ENCODE assay signal across 9 cellular contexts in the genomic region with DNA sequence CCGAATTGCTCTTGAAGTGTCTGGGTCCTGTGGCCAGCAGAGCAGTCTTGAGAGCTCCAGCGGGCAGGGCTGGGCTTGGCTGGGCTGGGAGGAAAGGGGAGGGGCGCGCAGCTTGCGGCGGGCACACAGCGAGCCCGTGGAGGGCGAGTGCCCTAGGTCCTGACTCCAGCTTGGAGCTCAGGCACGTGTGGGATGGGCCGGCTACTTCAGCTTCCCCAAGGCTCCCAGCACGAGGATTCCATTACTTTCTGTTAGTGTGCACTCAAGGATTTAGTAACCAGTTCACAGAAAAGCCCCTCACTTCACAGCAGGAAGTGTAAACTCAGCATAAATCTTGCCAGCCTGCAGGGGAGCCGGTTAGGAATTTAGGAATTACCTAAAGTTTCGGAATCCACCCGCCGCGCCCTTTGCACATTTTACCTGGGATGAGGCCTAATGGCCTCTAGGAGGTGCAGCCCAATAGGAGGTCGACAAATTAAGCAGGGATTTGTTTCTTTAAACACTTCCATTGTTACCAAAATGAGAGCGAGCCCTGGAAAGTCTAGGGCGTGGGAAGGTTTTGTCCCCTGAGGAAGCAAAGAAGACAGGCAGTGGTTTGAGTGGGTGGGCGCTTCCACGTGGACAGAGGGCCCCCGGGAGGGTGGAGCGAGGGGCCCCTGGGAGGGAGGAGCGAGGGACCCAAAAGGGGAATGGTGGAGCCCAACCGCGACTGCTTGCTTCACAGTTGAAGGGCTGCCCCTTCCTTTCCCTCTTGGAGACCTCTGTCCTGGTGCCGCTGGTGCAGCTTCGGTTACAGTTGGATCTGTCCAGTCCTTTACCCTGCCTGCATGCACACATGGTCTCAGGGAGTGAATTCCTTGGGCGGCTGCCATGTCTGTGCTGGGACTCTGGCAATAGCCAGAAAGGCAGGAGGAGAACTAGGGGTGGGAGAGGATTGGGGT.
A peak's percentile ranks its signal among the peaks of the same experiment; 100 is the strongest.
DNase-seq lines count a peak whose midpoint lies in the region; ATAC-seq and TF ChIP-seq lines count a peak whose summit lies in the region.
"Had no signal": no experiment of that assay in that cellular context is flagged by ENCODE, and none has a peak within 500 bp of the region (broad histone marks: within the 10 kb centered on the region; RNA-seq: fewer than 3 reads in every experiment).

No MANE protein-coding gene starts in this region.

- H3K27me3 Mint-ChIP-seq in activated CD4-positive, alpha-beta T cell treated with anti-CD3 and anti-CD28 coated beads for 36 hours: no peaks in the 10 kb centered on the region

- H3K27ac Mint-ChIP-seq in activated CD4-positive, alpha-beta T cell treated with anti-CD3 and anti-CD28 coated beads for 36 hours: no peak overlapping the region

- TF ChIP-seq CTCF in ascending aorta (IDR thresholded peaks at IDR 0.05) (peak in 1 of 3 experiments; percentile 35), retinal pigment epithelial cell (conservative IDR thresholded peaks at IDR 0.05; ENCODE audit: low read depth, low read length) (peak; percentile 37)

- H3K9me3 ChIP-seq in ascending aorta: no peaks in the 10 kb centered on the region
- H3K9me3 ChIP-seq in iPS-18a (ENCODE audit: control insufficient read depth, low read depth, low read length): no peaks in the 10 kb centered on the region

- H3K27me3 ChIP-seq in ascending aorta (no peaks in the 10 kb centered on the region), iPS-18a (ENCODE audit: control insufficient read depth, insufficient read depth, low read length) (peaks cover 41% of the 10 kb centered on the region)

- H3K27ac ChIP-seq in ascending aorta: peak overlapping the region; percentile 38 to 60
- no peak overlapping the region for H3K27ac ChIP-seq in iPS-18a (ENCODE audit: low read length)

- intact Hi-C loops in ascending aorta (cut with DNase I): no loop called here
- intact Hi-C loops in activated CD4-positive, alpha-beta T cell treated with anti-CD3 and anti-CD28 coated beads for 36 hours (cut with DNase I, micrococcal nuclease): no loop called here

- no peaks in the 10 kb centered on the region for H3K36me3 Mint-ChIP-seq in activated CD4-positive, alpha-beta T cell treated with anti-CD3 and anti-CD28 coated beads for 36 hours (ENCODE audit: low read depth)

- H3K36me3 ChIP-seq in ascending aorta: no peaks in the 10 kb centered on the region
- no peaks in the 10 kb centered on the region for H3K36me3 ChIP-seq in iPS-18a (ENCODE audit: control insufficient read depth, low read depth, low read length)

- H3K9me3 Mint-ChIP-seq in activated CD4-positive, alpha-beta T cell treated with anti-CD3 and anti-CD28 coated beads for 36 hours (ENCODE audit: low read depth): no peaks in the 10 kb centered on the region

- H3K9ac ChIP-seq in iPS-18a (ENCODE audit: low read length): no peak overlapping the region

- CTCF ChIA-PET in activated CD4-positive, alpha-beta T cell treated with anti-CD3 and anti-CD28 coated beads for 36 hours (lab: Charles Lee): interaction anchor here (0.8 kb wide), 1 partner anchor 13 kb away, joined by 5 read pairs; no protein-coding TSS in a partner anchor

- H3K4me3 ChIP-seq in ascending aorta (peak overlapping the region; percentile 20 to 51), iPS-18a (ENCODE audit: low read length) (peak overlapping the region; percentile 44), retinal pigment epithelial cell (ENCODE audit: low read length) (peak overlapping the region; percentile 21)

- H3K4me1 ChIP-seq in ascending aorta: peaks cover 4 to 11% of the 10 kb centered on the region in 2 donors
- H3K4me1 ChIP-seq in iPS-18a (ENCODE audit: control insufficient read depth, low read depth, low read length): peaks cover 7% of the 10 kb centered on the region

- no peak for ATAC-seq in activated CD4-positive, alpha-beta T cell treated with anti-CD3 and anti-CD28 coated beads for 36 hours

- POLR2A ChIA-PET in activated CD4-positive, alpha-beta T cell treated with anti-CD3 and anti-CD28 coated beads for 36 hours (lab: Charles Lee): no interaction called here

- DNase-seq in GM03348 (ENCODE audit: low spot score) (peak; percentile 51), ascending aorta (ENCODE audit: low spot score in 2 of 2) (peak in 1 of 2 donors; percentile 75), retinal pigment epithelial cell (ENCODE audit: low read depth) (no peak), occipital lobe (lab: John Stamatoyannopoulos, UW) (no peak), RKO (ENCODE audit: low spot score) (no peak)
- DNase-seq in activated CD4-positive, alpha-beta T cell treated with anti-CD3 and anti-CD28 coated beads for 36 hours: no peak
- no peak for DNase-seq in activated T-cell treated with anti-CD3 and anti-CD28 coated beads, Interleukin-2, amount 50 U/mL, for 48 hours
- DNase-seq: amniotic stem cell had no signal

- H3K4me1 Mint-ChIP-seq in activated CD4-positive, alpha-beta T cell treated with anti-CD3 and anti-CD28 coated beads for 36 hours: no peaks in the 10 kb centered on the region

- no peak overlapping the region for H3K4me3 Mint-ChIP-seq in activated CD4-positive, alpha-beta T cell treated with anti-CD3 and anti-CD28 coated beads for 36 hours
